In the genomic region with DNA sequence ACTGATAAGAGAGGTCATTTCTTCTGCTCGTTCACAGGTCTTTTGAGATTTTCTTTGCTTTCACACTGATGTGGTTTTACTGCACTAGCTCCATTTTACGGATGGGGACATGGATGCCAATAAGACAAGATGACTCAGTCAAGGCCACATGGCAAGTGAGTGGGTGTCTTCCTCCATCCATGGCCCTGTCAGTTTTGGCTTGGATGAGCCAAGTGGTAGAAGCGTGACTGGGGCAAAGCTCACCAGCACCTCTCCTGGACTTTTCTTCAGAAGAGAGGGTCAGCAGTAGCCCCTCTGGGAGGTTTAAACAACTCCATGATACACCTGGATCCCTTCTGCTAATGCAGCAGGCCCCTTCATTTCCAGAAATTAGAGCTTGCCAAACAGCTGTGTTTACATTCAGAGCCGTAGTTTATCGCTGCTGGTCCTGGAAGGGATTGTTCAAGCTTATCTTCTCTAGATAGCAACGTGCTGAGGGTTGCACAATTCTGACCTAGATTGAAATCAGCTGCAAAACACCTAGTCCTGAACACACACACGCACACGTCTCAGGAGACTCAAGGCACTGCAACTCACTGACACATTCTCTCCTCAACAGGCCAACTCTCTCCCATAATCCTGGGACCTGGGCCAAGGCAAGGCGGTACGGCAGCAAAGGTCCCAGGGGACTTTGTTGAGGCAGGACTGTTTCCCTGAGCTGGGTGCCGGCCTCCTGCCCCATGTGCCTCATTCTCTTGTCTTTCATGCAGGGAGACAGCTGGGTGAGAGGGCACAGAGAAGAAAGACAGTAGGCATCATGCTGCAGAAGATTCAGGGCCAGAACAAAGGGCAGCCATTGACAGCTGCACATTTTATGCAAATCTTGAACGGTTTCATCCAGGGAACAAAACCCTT, we compare ENCODE assay signal across 8 cellular contexts. TPM values are rescaled to one million over a fixed set of nuclear protein-coding genes. Genes with fewer than 3 reads are reported as not detected.
DNase-seq lines count a peak whose midpoint lies in the region; ATAC-seq, FAIRE-seq and TF ChIP-seq lines count a peak whose summit lies in the region.

No MANE protein-coding gene starts in this region.

- H3K27ac ChIP-seq in temporal lobe (ENCODE audit: low read depth, low read length): peak overlapping the region; percentile 87

- TF ChIP-seq CTCF in activated CD8-positive, alpha-beta T cell treated with anti-CD3 and anti-CD28 coated beads for 36 hours (IDR thresholded peaks at IDR 0.05): no peak
- no peak for TF ChIP-seq CTCF in D721Med (IDR thresholded peaks at IDR 0.05; ENCODE audit: insufficient read depth, missing control alignments)

- POLR2A ChIA-PET in activated CD8-positive, alpha-beta T cell treated with anti-CD3 and anti-CD28 coated beads for 36 hours (lab: Charles Lee): interaction anchor here (0.7 to 4.6 kb wide), 14 partner anchors 8 to 108 kb away, joined by 3 to 25 read pairs (median 4); no protein-coding TSS in a partner anchor

- peak; percentile 20 for DNase-seq in activated effector memory CD4-positive, alpha-beta T cell treated with Interleukin-2 at 50 U/mL for 16 hours
- DNase-seq in activated effector memory CD4-positive, alpha-beta T cell treated with anti-CD3 and anti-CD28 coated beads, Interleukin-2, amount 50 U/mL, for 16 hours: no peak
- peak; percentile 69 for DNase-seq in LoVo (ENCODE audit: low spot score)
- peak; percentile 60 for DNase-seq in activated CD8-positive, alpha-beta T cell treated with anti-CD3 and anti-CD28 coated beads for 36 hours
- peak; percentile 47 for DNase-seq in inferior parietal cortex (ENCODE audit: extremely low spot score)
- DNase-seq in D721Med (ENCODE audit: insufficient read length, low spot score): no peak

- H3K27me3 Mint-ChIP-seq in activated CD8-positive, alpha-beta T cell treated with anti-CD3 and anti-CD28 coated beads for 36 hours: no peaks in the 10 kb centered on the region

- H3K4me3 Mint-ChIP-seq in activated CD8-positive, alpha-beta T cell treated with anti-CD3 and anti-CD28 coated beads for 36 hours: peak overlapping the region; percentile 8

- H3K27ac Mint-ChIP-seq in activated CD8-positive, alpha-beta T cell treated with anti-CD3 and anti-CD28 coated beads for 36 hours: peak overlapping the region; percentile 85

- CTCF ChIA-PET in activated CD8-positive, alpha-beta T cell treated with anti-CD3 and anti-CD28 coated beads for 36 hours (lab: Charles Lee): interaction anchor here (0.7 to 2.4 kb wide), 15 partner anchors 10 to 114 kb away, joined by 3 to 10 read pairs (median 4); a partner anchor contains a TSS

- intact Hi-C loops in activated CD8-positive, alpha-beta T cell treated with anti-CD3 and anti-CD28 coated beads for 36 hours (cut with micrococcal nuclease): loop anchor here (5.0 kb wide), 1 partner anchor 55 kb away; no protein-coding TSS in a partner anchor

- FAIRE-seq in D721Med (lab: Jason Lieb, UNC): no peak

- H3K9me3 Mint-ChIP-seq in activated CD8-positive, alpha-beta T cell treated with anti-CD3 and anti-CD28 coated beads for 36 hours: peaks cover 9% of the 10 kb centered on the region

- peaks cover 21% of the 10 kb centered on the region for H3K36me3 Mint-ChIP-seq in activated CD8-positive, alpha-beta T cell treated with anti-CD3 and anti-CD28 coated beads for 36 hours (ENCODE audit: low read depth)

- peak; percentile 37 for ATAC-seq in activated CD8-positive, alpha-beta T cell treated with anti-CD3 and anti-CD28 coated beads for 36 hours
- ATAC-seq in HG02884 (IDR thresholded peaks at IDR 0.05; ENCODE audit: unreplicated experiment): no peak

- H3K4me1 Mint-ChIP-seq in activated CD8-positive, alpha-beta T cell treated with anti-CD3 and anti-CD28 coated beads for 36 hours (ENCODE audit: low read depth): peaks cover 75% of the 10 kb centered on the region

RNA-seq across cellular contexts. Expression of a gene that starts 14.2 kb away (rescaled TPM):
- total RNA-seq in activated CD8-positive, alpha-beta T cell treated with anti-CD3 and anti-CD28 coated beads for 36 hours: 100 to 1,000 TPM; 186 to 190 TPM
- total RNA-seq in temporal lobe: 34.2 TPM

Comparison
In these comparisons a context has a peak if more than half of its experiments do, and no peak if none do; other contexts are left out.
1. DNase-seq: peak in activated effector memory CD4-positive, alpha-beta T cell treated with Interleukin-2 at 50 U/mL for 16 hours (single experiment), LoVo (single experiment), activated CD8-positive, alpha-beta T cell treated with anti-CD3 and anti-CD28 coated beads for 36 hours (single experiment) and inferior parietal cortex (single experiment); none in activated effector memory CD4-positive, alpha-beta T cell treated with anti-CD3 and anti-CD28 coated beads, Interleukin-2, amount 50 U/mL, for 16 hours (single experiment) and D721Med (single experiment).